Comparison of ENCODE assay signal across 8 cellular contexts in the genomic region with DNA sequence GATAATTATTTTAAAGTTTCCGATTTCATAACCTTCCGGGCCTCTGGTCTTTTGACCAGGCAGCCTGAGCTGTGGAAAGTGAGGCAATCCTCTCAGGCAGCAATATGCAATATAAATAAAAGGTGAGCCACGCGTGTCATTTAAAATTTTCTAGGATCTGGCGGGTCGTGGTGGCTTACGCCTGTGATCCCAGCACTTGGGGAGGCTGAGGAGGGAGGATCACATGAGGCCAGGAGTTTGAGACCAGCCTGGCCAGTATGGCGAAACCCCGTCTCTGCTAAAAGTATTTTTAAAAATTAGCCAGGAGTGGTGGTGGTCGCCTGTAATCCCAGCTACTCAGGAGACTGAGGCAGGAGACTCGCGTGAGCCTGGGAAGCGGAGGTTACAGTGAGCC. TPM values are rescaled to one million over a fixed set of nuclear protein-coding genes. Genes with fewer than 3 reads are reported as not detected.
DNase-seq lines count a peak whose midpoint lies in the region; TF ChIP-seq lines count a peak whose summit lies in the region.

No MANE protein-coding gene starts in this region.

- peaks cover 16% of the 10 kb centered on the region; the same call in 1 of the 2 replicates for H3K9me3 ChIP-seq in HUES6 (ENCODE audit: control insufficient read depth, insufficient read depth, low read depth, low read length)
- peaks cover 0 to 2% of the 10 kb centered on the region in 2 donors for H3K9me3 ChIP-seq in muscle layer of duodenum (ENCODE audit: control insufficient read depth in 1 of 2, low read length in 2 of 2)

- H3K4me3 ChIP-seq in HUES6 (ENCODE audit: low read depth, low read length) (peak overlapping the region; percentile 97), muscle layer of duodenum (ENCODE audit: low read depth in 1 of 2, low read length in 2 of 2) (peak overlapping the region; percentile 70 to 83)

- H3K9ac ChIP-seq in HUES6 (ENCODE audit: low read length): no peak overlapping the region

- peaks cover 9% of the 10 kb centered on the region for H3K4me1 Mint-ChIP-seq in brain

- peaks cover 31% of the 10 kb centered on the region for H3K36me3 Mint-ChIP-seq in brain

- peaks cover 10% of the 10 kb centered on the region for H3K36me3 ChIP-seq in HUES6 (ENCODE audit: control insufficient read depth, insufficient read depth, low read length)
- H3K36me3 ChIP-seq in muscle layer of duodenum (ENCODE audit: control insufficient read depth in 1 of 2, insufficient read depth in 2 of 2, low read length in 2 of 2): no peaks in the 10 kb centered on the region

- no peak for TF ChIP-seq CTCF in brain (conservative IDR thresholded peaks at IDR 0.05)

- peak overlapping the region; percentile 99 to 100 (median 100) for H3K4me3 Mint-ChIP-seq in brain

- H3K27ac Mint-ChIP-seq in brain: peak overlapping the region in 4 of 5 experiments; percentile 70 to 97 (median 89)

- H3K9me3 Mint-ChIP-seq in brain: peaks cover 20 to 41% (median 37%) of the 10 kb centered on the region in 5 experiments

- DNase-seq in AML-193 (lab: John Stamatoyannopoulos, UW) (peak; percentile 58 to 74), glomerular visceral epithelial cell (ENCODE audit: extremely low spot score) (no peak), NOMO-1 treated with dmso at 0.1 percent for 144 hours (lab: John Stamatoyannopoulos, UW; ENCODE audit: unreplicated experiment) (no peak), NCI-H82 treated with DMSO at 0.1 percent for 48 hours (lab: John Stamatoyannopoulos, UW; ENCODE audit: unreplicated experiment) (no peak), RKO (ENCODE audit: low spot score) (no peak)

- H3K27ac ChIP-seq in HUES6 (ENCODE audit: low read depth, low read length): no peak overlapping the region
- H3K27ac ChIP-seq in muscle layer of duodenum (ENCODE audit: low read length): no peak overlapping the region

- H3K27me3 Mint-ChIP-seq in brain: peaks cover 14% of the 10 kb centered on the region

- H3K4me1 ChIP-seq in HUES6 (ENCODE audit: control insufficient read depth, insufficient read depth, low read length) (no peaks in the 10 kb centered on the region), muscle layer of duodenum (ENCODE audit: control insufficient read depth in 1 of 2, insufficient read depth in 2 of 2, low read length in 2 of 2) (no peaks in the 10 kb centered on the region)

- H3K27me3 ChIP-seq in HUES6 (ENCODE audit: control insufficient read depth, insufficient read depth, low read length) (no peaks in the 10 kb centered on the region), muscle layer of duodenum (ENCODE audit: low read depth, low read length) (no peaks in the 10 kb centered on the region)

RNA-seq across cellular contexts. Expression of a gene that starts 0.5 kb away (rescaled TPM):
- polyA plus RNA-seq in brain (ENCODE audit: insufficient read depth, low read depth, low replicate concordance): 2.4 TPM

Comparison
In these comparisons a context has a peak if more than half of its experiments do, and no peak if none do; other contexts are left out.
1. DNase-seq: peak in AML-193 (2 of 2); none in glomerular visceral epithelial cell (single experiment), NOMO-1 treated with dmso at 0.1 percent for 144 hours (single experiment), NCI-H82 treated with DMSO at 0.1 percent for 48 hours (single experiment) and RKO (single experiment).